25 cellular contexts compared by ENCODE assay signal in genomic region chr11:64890084-64890944, GRCh38. TPM values are rescaled to one million over a fixed set of nuclear protein-coding genes. Genes with fewer than 3 reads are reported as not detected.
A peak's percentile ranks its signal among the peaks of the same experiment; 100 is the strongest.
DNase-seq lines count a peak whose midpoint lies in the region; ATAC-seq, FAIRE-seq and TF ChIP-seq lines count a peak whose summit lies in the region.
"Had no signal": no experiment of that assay in that cellular context is flagged by ENCODE, and none has a peak within 500 bp of the region (broad histone marks: within the 10 kb centered on the region; RNA-seq: fewer than 3 reads in every experiment).

No MANE protein-coding gene starts in this region.

- CTCF ChIA-PET in activated CD8-positive, alpha-beta T cell treated with anti-CD3 and anti-CD28 coated beads for 36 hours (lab: Charles Lee): interaction anchor here (1.1 to 29.9 kb wide), 4 partner anchors 9 to 34 kb away, joined by 3 to 1168 read pairs (median 4); partner anchors contain the start of gene CDC42BPG
- CTCF ChIA-PET in activated CD8-positive, alpha-beta T cell treated with anti-CD3 and anti-CD28 coated beads, Interleukin-2, amount 10 ng/mL, durations not matched to agents 7 days and 5 days (lab: Charles Lee): interaction anchor here (0.6 to 15.3 kb wide), 5 partner anchors 8 to 115 kb away, joined by 3 to 491 read pairs (median 75); partner anchors contain the start of genes CDC42BPG and EHD1

- intact Hi-C loops in activated CD8-positive, alpha-beta T cell treated with anti-CD3 and anti-CD28 coated beads for 36 hours (cut with micrococcal nuclease): no loop called here
- intact Hi-C loops in right lobe of liver (cut with DNase I): no loop called here
- intact Hi-C loops in transverse colon (cut with DNase I; ENCODE audit: low total_unique reads): no loop called here

- no peak for TF ChIP-seq CTCF in activated CD8-positive, alpha-beta T cell treated with anti-CD3 and anti-CD28 coated beads for 36 hours (IDR thresholded peaks at IDR 0.05)
- TF ChIP-seq CTCF in Peyer's patch (IDR thresholded peaks at IDR 0.05) (no peak), right lobe of liver (IDR thresholded peaks at IDR 0.05) (no peak), transverse colon (IDR thresholded peaks at IDR 0.05) (no peak)

- H3K27ac ChIP-seq in Peyer's patch (peak overlapping the region; percentile 38 to 100 (median 90)), right lobe of liver (peak overlapping the region in 2 of 3 donors; percentile 90 to 95), transverse colon (peak overlapping the region; percentile 88 to 96 (median 94))
- H3K27ac ChIP-seq: upper lobe of right lung had no signal

- WGBS in right lobe of liver (ENCODE audit: insufficient coverage, low coverage, low lambda C conversion rate, missing lambda C conversion rate): 39% methylated on average over 8 of the region's 10 CpGs
- 39 to 57% methylated on average over 3 to 10 of the region's 10 CpGs for WGBS in transverse colon (ENCODE audit: low coverage in 1 of 2), 2 donors

- H3K4me3 Mint-ChIP-seq in activated CD8-positive, alpha-beta T cell treated with anti-CD3 and anti-CD28 coated beads for 36 hours: no peak overlapping the region
- H3K4me3 Mint-ChIP-seq in activated CD8-positive, alpha-beta T cell treated with anti-CD3 and anti-CD28 coated beads, Interleukin-2, amount 10 ng/mL, durations not matched to agents 7 days and 5 days: no peak overlapping the region
- H3K4me3 Mint-ChIP-seq in T-helper 2 cell treated with Interferon-gamma antibody and Interleukin-4, amounts not matched to agents 5 μg/mL and 100 μg/mL, for 36 hours: no peak overlapping the region
- H3K4me3 Mint-ChIP-seq: activated B cell treated with CpG ODN at 0.5 μM for 24 hours; activated T-cell treated with anti-CD3 and anti-CD28 coated beads, Interleukin-2, amount 50 U/mL, for 4 hours; mesothelial cell of epicardium had no signal

- DNase-seq in activated CD8-positive, alpha-beta T cell treated with anti-CD3 and anti-CD28 coated beads for 36 hours: no peak
- no peak for DNase-seq in activated CD8-positive, alpha-beta T cell treated with anti-CD3 and anti-CD28 coated beads, Interleukin-2, amount 10 ng/mL, durations not matched to agents 7 days and 5 days
- DNase-seq in Peyer's patch (no peak), right lobe of liver (no peak), transverse colon (peak; percentile 44), frontal cortex (ENCODE audit: low spot score in 2 of 2) (no peak)
- no peak for DNase-seq in T-helper 2 cell treated with Interferon-gamma antibody and Interleukin-4, amounts not matched to agents 5 μg/mL and 100 μg/mL, for 36 hours (ENCODE audit: low spot score)
- DNase-seq: 8988T; activated B cell treated with CpG ODN at 0.5 μM for 24 hours; activated CD8-positive, alpha-beta memory T cell treated with anti-CD3 and anti-CD28 coated beads for 24 hours; activated T-cell treated with anti-CD3 and anti-CD28 coated beads, Interleukin-2, amount 50 U/mL, for 4 hours; GOT3; KBM-7; NCI-H1930; stimulated activated CD4-positive, alpha-beta T cell treated with anti-CD3 and anti-CD28 coated beads, Interleukin-4, amount 100 ng/mL, for 1 hour; T-helper 9 cell; upper lobe of right lung had no signal

- H3K36me3 ChIP-seq in Peyer's patch: peaks cover 0 to 28% (median 0%) of the 10 kb centered on the region in 3 donors
- no peaks in the 10 kb centered on the region for H3K36me3 ChIP-seq in right lobe of liver
- H3K36me3 ChIP-seq in transverse colon: peaks cover 0 to 3% (median 0%) of the 10 kb centered on the region in 4 donors

- H3K27me3 Mint-ChIP-seq in activated CD8-positive, alpha-beta T cell treated with anti-CD3 and anti-CD28 coated beads for 36 hours: no peaks in the 10 kb centered on the region
- H3K27me3 Mint-ChIP-seq in activated CD8-positive, alpha-beta T cell treated with anti-CD3 and anti-CD28 coated beads, Interleukin-2, amount 10 ng/mL, durations not matched to agents 7 days and 5 days (ENCODE audit: low read depth): no peaks in the 10 kb centered on the region
- no peaks in the 10 kb centered on the region for H3K27me3 Mint-ChIP-seq in T-helper 2 cell treated with Interferon-gamma antibody and Interleukin-4, amounts not matched to agents 5 μg/mL and 100 μg/mL, for 36 hours (ENCODE audit: low read depth)
- H3K27me3 Mint-ChIP-seq: activated B cell treated with CpG ODN at 0.5 μM for 24 hours had no signal

- peak overlapping the region in 3 of 4 donors; percentile 45 to 85 (median 61) for H3K4me3 ChIP-seq in Peyer's patch
- peak overlapping the region; percentile 75 to 91 (median 91) for H3K4me3 ChIP-seq in right lobe of liver
- peak overlapping the region; percentile 14 to 72 (median 60) for H3K4me3 ChIP-seq in transverse colon
- H3K4me3 ChIP-seq: upper lobe of right lung had no signal

- no peaks in the 10 kb centered on the region for H3K9me3 Mint-ChIP-seq in activated CD8-positive, alpha-beta T cell treated with anti-CD3 and anti-CD28 coated beads for 36 hours
- H3K9me3 Mint-ChIP-seq in activated CD8-positive, alpha-beta T cell treated with anti-CD3 and anti-CD28 coated beads, Interleukin-2, amount 10 ng/mL, durations not matched to agents 7 days and 5 days (ENCODE audit: insufficient read depth): no peaks in the 10 kb centered on the region
- H3K9me3 Mint-ChIP-seq in T-helper 2 cell treated with Interferon-gamma antibody and Interleukin-4, amounts not matched to agents 5 μg/mL and 100 μg/mL, for 36 hours: no peaks in the 10 kb centered on the region
- H3K9me3 Mint-ChIP-seq: activated B cell treated with CpG ODN at 0.5 μM for 24 hours; activated naive CD4-positive, alpha-beta T cell treated with anti-CD3 and anti-CD28 coated beads, Interleukin-2, amount 50 U/mL, for 72 hours; activated T-cell treated with anti-CD3 and anti-CD28 coated beads, Interleukin-2, amount 50 U/mL, for 4 hours; mesothelial cell of epicardium had no signal

- H3K4me1 ChIP-seq in Peyer's patch (peaks cover 3 to 23% (median 13%) of the 10 kb centered on the region in 4 donors), right lobe of liver (peaks cover 0 to 60% (median 14%) of the 10 kb centered on the region in 4 donors), transverse colon (peaks cover 20 to 48% (median 24%) of the 10 kb centered on the region in 4 donors)

- peaks cover 19% of the 10 kb centered on the region for H3K4me1 Mint-ChIP-seq in activated CD8-positive, alpha-beta T cell treated with anti-CD3 and anti-CD28 coated beads for 36 hours (ENCODE audit: low read depth)
- peaks cover 27% of the 10 kb centered on the region for H3K4me1 Mint-ChIP-seq in activated CD8-positive, alpha-beta T cell treated with anti-CD3 and anti-CD28 coated beads, Interleukin-2, amount 10 ng/mL, durations not matched to agents 7 days and 5 days (ENCODE audit: low read depth)
- H3K4me1 Mint-ChIP-seq in T-helper 2 cell treated with Interferon-gamma antibody and Interleukin-4, amounts not matched to agents 5 μg/mL and 100 μg/mL, for 36 hours (ENCODE audit: low read depth): peaks cover 23% of the 10 kb centered on the region

- ATAC-seq in activated CD8-positive, alpha-beta T cell treated with anti-CD3 and anti-CD28 coated beads for 36 hours: no peak
- ATAC-seq in activated CD8-positive, alpha-beta T cell treated with anti-CD3 and anti-CD28 coated beads, Interleukin-2, amount 10 ng/mL, durations not matched to agents 7 days and 5 days: no peak
- ATAC-seq in right lobe of liver (no peak), HG02870 (IDR thresholded peaks at IDR 0.05; ENCODE audit: unreplicated experiment) (no peak)
- ATAC-seq: activated naive CD4-positive, alpha-beta T cell treated with anti-CD3 and anti-CD28 coated beads, Interleukin-2, amount 50 U/mL, for 72 hours; activated T-cell treated with anti-CD3 and anti-CD28 coated beads, Interleukin-2, amount 50 U/mL, for 4 hours; left colon; upper lobe of right lung had no signal

- no peaks in the 10 kb centered on the region for H3K36me3 Mint-ChIP-seq in activated CD8-positive, alpha-beta T cell treated with anti-CD3 and anti-CD28 coated beads for 36 hours (ENCODE audit: low read depth)
- peaks cover 2% of the 10 kb centered on the region for H3K36me3 Mint-ChIP-seq in activated CD8-positive, alpha-beta T cell treated with anti-CD3 and anti-CD28 coated beads, Interleukin-2, amount 10 ng/mL, durations not matched to agents 7 days and 5 days (ENCODE audit: low read depth)
- peaks cover 4% of the 10 kb centered on the region for H3K36me3 Mint-ChIP-seq in T-helper 2 cell treated with Interferon-gamma antibody and Interleukin-4, amounts not matched to agents 5 μg/mL and 100 μg/mL, for 36 hours (ENCODE audit: low read depth)
- H3K36me3 Mint-ChIP-seq: activated naive CD4-positive, alpha-beta T cell treated with anti-CD3 and anti-CD28 coated beads, Interleukin-2, amount 50 U/mL, for 72 hours; mesothelial cell of epicardium had no signal

- H3K27ac Mint-ChIP-seq in activated CD8-positive, alpha-beta T cell treated with anti-CD3 and anti-CD28 coated beads for 36 hours: peak overlapping the region; percentile 25
- no peak overlapping the region for H3K27ac Mint-ChIP-seq in activated CD8-positive, alpha-beta T cell treated with anti-CD3 and anti-CD28 coated beads, Interleukin-2, amount 10 ng/mL, durations not matched to agents 7 days and 5 days
- no peak overlapping the region for H3K27ac Mint-ChIP-seq in T-helper 2 cell treated with Interferon-gamma antibody and Interleukin-4, amounts not matched to agents 5 μg/mL and 100 μg/mL, for 36 hours
- H3K27ac Mint-ChIP-seq: activated B cell treated with CpG ODN at 0.5 μM for 24 hours, mesothelial cell of epicardium had no signal

- POLR2A ChIA-PET in activated CD8-positive, alpha-beta T cell treated with anti-CD3 and anti-CD28 coated beads for 36 hours (lab: Charles Lee): interaction anchor here (0.8 to 1.0 kb wide), 2 partner anchors 22 to 30 kb away, joined by 3 to 4 read pairs; no protein-coding TSS in a partner anchor
- POLR2A ChIA-PET in activated CD8-positive, alpha-beta T cell treated with anti-CD3 and anti-CD28 coated beads, Interleukin-2, amount 10 ng/mL, durations not matched to agents 7 days and 5 days (lab: Charles Lee): interaction anchor here (0.6 to 1.3 kb wide), 3 partner anchors 12 to 37 kb away, joined by 3 to 4 read pairs (median 4); partner anchors contain the start of genes EHD1 and PPP2R5B

- TF ChIP-seq EP300 in transverse colon (IDR thresholded peaks at IDR 0.05; ENCODE audit: low read depth): no peak

- FAIRE-seq in frontal cortex (lab: Jason Lieb, UNC): no peak
- FAIRE-seq: astrocyte, GM18507 had no signal

- TF ChIP-seq POLR2A in Peyer's patch (IDR thresholded peaks at IDR 0.05): peak in 1 of 2 donors; percentile 18
- no peak for TF ChIP-seq POLR2A in right lobe of liver (IDR thresholded peaks at IDR 0.05)
- TF ChIP-seq POLR2A in transverse colon (IDR thresholded peaks at IDR 0.05): no peak

- H3K9me3 ChIP-seq in Peyer's patch (no peaks in the 10 kb centered on the region), right lobe of liver (no peaks in the 10 kb centered on the region), transverse colon (no peaks in the 10 kb centered on the region)
- H3K9me3 ChIP-seq: upper lobe of right lung had no signal

- H3K27me3 ChIP-seq in Peyer's patch: no peaks in the 10 kb centered on the region
- no peaks in the 10 kb centered on the region for H3K27me3 ChIP-seq in right lobe of liver
- H3K27me3 ChIP-seq in transverse colon: no peaks in the 10 kb centered on the region
- H3K27me3 ChIP-seq: upper lobe of right lung had no signal

- in situ Hi-C loops in transverse colon (cut with MboI; ENCODE audit: low pct_ligation_motif_present in 1 of 4, low pct_unique_long_range_greater_than_20kb in 1 of 4, low sequenced_read_pairs in 3 of 4): loop anchor here in 3 of 4 donors (5.0 to 10.0 kb wide), 2 partner anchors 43 to 46 kb away; partner anchors contain the start of gene CDC42BPG (in 1 of the 3)

RNA-seq across cellular contexts. Expression of gene EHD1, which starts 11.9 kb away (rescaled TPM):
- 10 to 100 TPM; 60.3 to 65.1 TPM for total RNA-seq in activated CD8-positive, alpha-beta T cell treated with anti-CD3 and anti-CD28 coated beads for 36 hours
- 100 to 1,000 TPM; 145 to 150 TPM for total RNA-seq in activated CD8-positive, alpha-beta T cell treated with anti-CD3 and anti-CD28 coated beads, Interleukin-2, amount 10 ng/mL, durations not matched to agents 7 days and 5 days
- total RNA-seq in Peyer's patch: 100 to 1,000 TPM in 2 of 4 donors, 10 to 100 TPM in 2; 56.2 to 185 (median 98.6) TPM
- total RNA-seq in right lobe of liver: 10 to 100 TPM; 18.8 to 36.1 (median 26.3) TPM
- 100 to 1,000 TPM in 2 of 4 donors, 10 to 100 TPM in 2; 67.9 to 202 (median 116) TPM for total RNA-seq in transverse colon
- total RNA-seq in frontal cortex: 23.6 TPM

RNA-seq across cellular contexts. Expression of gene ATG2A, which starts 26.7 kb away (rescaled TPM):
- total RNA-seq in activated CD8-positive, alpha-beta T cell treated with anti-CD3 and anti-CD28 coated beads for 36 hours: 10 to 100 TPM; 17.1 to 17.5 TPM
- 10 to 100 TPM; 20.6 to 23.1 TPM for total RNA-seq in activated CD8-positive, alpha-beta T cell treated with anti-CD3 and anti-CD28 coated beads, Interleukin-2, amount 10 ng/mL, durations not matched to agents 7 days and 5 days
- total RNA-seq in Peyer's patch: 10 to 100 TPM; 38.8 to 79.6 (median 66.6) TPM
- total RNA-seq in right lobe of liver: 10 to 100 TPM; 26.4 to 42.9 (median 32.2) TPM
- 10 to 100 TPM; 30.1 to 82.3 (median 46.4) TPM for total RNA-seq in transverse colon
- total RNA-seq in frontal cortex: 7.3 TPM

RNA-seq across cellular contexts. Expression of gene PPP2R5B, which starts 34.2 kb away (rescaled TPM):
- 10 to 100 TPM; 20.2 to 21.2 TPM for total RNA-seq in activated CD8-positive, alpha-beta T cell treated with anti-CD3 and anti-CD28 coated beads for 36 hours
- total RNA-seq in activated CD8-positive, alpha-beta T cell treated with anti-CD3 and anti-CD28 coated beads, Interleukin-2, amount 10 ng/mL, durations not matched to agents 7 days and 5 days: 10 to 100 TPM; 13.7 to 14.0 TPM
- 10 to 100 TPM; 20.0 to 46.2 (median 22.5) TPM for total RNA-seq in Peyer's patch
- 10 to 100 TPM in 1 of 6 experiments, 1 to 10 TPM in 5; 6.8 to 12.6 (median 8.9) TPM for total RNA-seq in right lobe of liver
- 10 to 100 TPM; 16.7 to 38.1 (median 26.8) TPM for total RNA-seq in transverse colon
- total RNA-seq in frontal cortex: 27.3 TPM

RNA-seq across cellular contexts. Expression of gene GPHA2, which starts 45.4 kb away (rescaled TPM):
- not detected for total RNA-seq in activated CD8-positive, alpha-beta T cell treated with anti-CD3 and anti-CD28 coated beads for 36 hours
- not detected for total RNA-seq in activated CD8-positive, alpha-beta T cell treated with anti-CD3 and anti-CD28 coated beads, Interleukin-2, amount 10 ng/mL, durations not matched to agents 7 days and 5 days
- total RNA-seq in Peyer's patch (not detected), right lobe of liver (under 1 TPM in 1 of 6 experiments, not detected in 5; 0.46 TPM), transverse colon (1 to 10 TPM in 1 of 4 donors, not detected in 3; 6.0 TPM), frontal cortex (not detected)
- total RNA-seq: activated naive CD4-positive, alpha-beta T cell treated with anti-CD3 and anti-CD28 coated beads, Interleukin-2, amount 50 U/mL, for 72 hours; activated T-cell treated with anti-CD3 and anti-CD28 coated beads, Interleukin-2, amount 50 U/mL, for 4 hours; astrocyte; cerebellum; left colon; mesothelial cell of epicardium; pulmonary artery endothelial cell; upper lobe of right lung had no signal

RNA-seq across cellular contexts. Expression of gene CDC42BPG, which starts 45.9 kb away (rescaled TPM):
- total RNA-seq in activated CD8-positive, alpha-beta T cell treated with anti-CD3 and anti-CD28 coated beads for 36 hours: under 1 TPM; 0.31 to 0.61 TPM
- total RNA-seq in activated CD8-positive, alpha-beta T cell treated with anti-CD3 and anti-CD28 coated beads, Interleukin-2, amount 10 ng/mL, durations not matched to agents 7 days and 5 days: 1 to 10 TPM in 1 of 2 experiments, under 1 TPM in 1; 0.61 to 1.2 TPM
- total RNA-seq in Peyer's patch: 10 to 100 TPM; 25.6 to 78.6 (median 52.1) TPM
- 1 to 10 TPM in 1 of 6 experiments, under 1 TPM in 5; 0.63 to 1.1 (median 0.99) TPM for total RNA-seq in right lobe of liver
- total RNA-seq in transverse colon: 10 to 100 TPM; 32.6 to 82.3 (median 46.9) TPM
- under 0.01 TPM for total RNA-seq in frontal cortex
